In the genomic region with DNA sequence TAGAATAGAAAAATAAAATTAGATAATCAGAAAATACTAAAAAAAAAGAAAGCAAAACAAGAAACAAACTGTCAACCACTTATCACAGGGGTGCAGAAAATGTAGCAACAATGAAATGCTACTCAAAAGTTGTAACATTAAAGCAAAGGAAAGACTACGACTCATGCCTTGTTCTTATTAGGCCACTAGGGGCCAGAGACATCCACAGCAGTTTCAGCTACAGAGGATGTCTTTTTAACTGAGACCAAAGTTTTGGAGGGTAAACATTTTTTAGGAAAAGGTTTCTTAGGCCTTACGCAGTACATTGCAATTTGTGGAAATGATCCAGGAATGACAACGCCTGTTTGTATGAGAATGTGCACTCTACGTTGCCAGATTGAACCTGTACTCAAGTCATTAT, we compare ENCODE assay signal across 26 cellular contexts. TPM values are rescaled to one million over a fixed set of nuclear protein-coding genes. Genes with fewer than 3 reads are reported as not detected.
DNase-seq lines count a peak whose midpoint lies in the region; ATAC-seq, FAIRE-seq and TF ChIP-seq lines count a peak whose summit lies in the region.
"Had no signal": no experiment of that assay in that cellular context is flagged by ENCODE, and none has a peak within 500 bp of the region (broad histone marks: within the 10 kb centered on the region; RNA-seq: fewer than 3 reads in every experiment).

No MANE protein-coding gene starts in this region.

- peak; percentile 60 to 71 for TF ChIP-seq RAD21 in H1 (IDR thresholded peaks at IDR 0.05 in 1 of 2, conservative IDR thresholded peaks at IDR 0.05 in 1 of 2; ENCODE audit: low read depth in 2 of 2, low read length in 2 of 2)

- no peak overlapping the region for H2BK120ac ChIP-seq in H1 (replicated peaks; ENCODE audit: low read depth, low read length)

- no peak overlapping the region for H3K14ac ChIP-seq in H1 (ENCODE audit: insufficient read length)

- H3K4me3 ChIP-seq in OCI-LY3 (ENCODE audit: low read length) = no peak overlapping the region
- H3K4me3 ChIP-seq in H1 (ENCODE audit: extremely low read depth in 1 of 4, insufficient read depth in 2 of 4, low read depth in 3 of 4, low read length in 4 of 4) = no peak overlapping the region
- H3K4me3 ChIP-seq in retinal pigment epithelial cell (ENCODE audit: low read length) = no peak overlapping the region
- H3K4me3 ChIP-seq: ascending aorta, lung, ovary, upper lobe of left lung had no signal

- no peak overlapping the region for H3K4me3 Mint-ChIP-seq in natural killer cell
- H3K4me3 Mint-ChIP-seq: activated CD8-positive, alpha-beta T cell treated with anti-CD3 and anti-CD28 coated beads for 36 hours; activated naive CD4-positive, alpha-beta T cell treated with anti-CD3 and anti-CD28 coated beads, Interleukin-2, amount 10 ng/mL, durations not matched to agents 7 days and 5 days; stimulated activated naive CD8-positive, alpha-beta T cell treated with anti-CD3 and anti-CD28 coated beads, Interleukin-15, amount 100 ng/mL, for 72 hours had no signal

- ATAC-seq in natural killer cell = no peak
- ATAC-seq: activated CD8-positive, alpha-beta T cell treated with anti-CD3 and anti-CD28 coated beads for 36 hours; stimulated activated naive CD8-positive, alpha-beta T cell treated with anti-CD3 and anti-CD28 coated beads, Interleukin-15, amount 100 ng/mL, for 72 hours had no signal

- no peak overlapping the region for H3K4me2 ChIP-seq in OCI-LY3 (ENCODE audit: low read length)
- no peak overlapping the region for H3K4me2 ChIP-seq in H1 (ENCODE audit: insufficient read depth in 1 of 2, low read depth in 2 of 2, low read length in 2 of 2)

- H2BK15ac ChIP-seq in H1 (ENCODE audit: low read length) = no peak overlapping the region

- H4K5ac ChIP-seq in H1 (ENCODE audit: insufficient read length, low read depth, low read length) = no peak overlapping the region

- no peak overlapping the region for H3K27ac Mint-ChIP-seq in natural killer cell
- H3K27ac Mint-ChIP-seq: activated CD8-positive, alpha-beta T cell treated with anti-CD3 and anti-CD28 coated beads for 36 hours; activated naive CD4-positive, alpha-beta T cell treated with anti-CD3 and anti-CD28 coated beads, Interleukin-2, amount 10 ng/mL, durations not matched to agents 7 days and 5 days; IgD-negative memory B cell; stimulated activated naive CD8-positive, alpha-beta T cell treated with anti-CD3 and anti-CD28 coated beads, Interleukin-15, amount 100 ng/mL, for 72 hours had no signal

- H4K8ac ChIP-seq in H1 (ENCODE audit: extremely low read depth, insufficient read depth, low read length) = no peak overlapping the region

- H3K27me3 ChIP-seq in OCI-LY3 (ENCODE audit: low read depth, low read length) = no peaks in the 10 kb centered on the region
- no peaks in the 10 kb centered on the region for H3K27me3 ChIP-seq in H1 (replicated peaks in 1 of 4; ENCODE audit: control insufficient read depth in 3 of 4, extremely low read depth in 1 of 4, insufficient read depth in 3 of 4, low read length in 3 of 4)
- H3K27me3 ChIP-seq: ascending aorta, ovary, upper lobe of left lung had no signal

- no peaks in the 10 kb centered on the region for H3K4me1 Mint-ChIP-seq in natural killer cell
- H3K4me1 Mint-ChIP-seq: activated naive CD4-positive, alpha-beta T cell treated with anti-CD3 and anti-CD28 coated beads, Interleukin-2, amount 10 ng/mL, durations not matched to agents 7 days and 5 days; IgD-negative memory B cell; stimulated activated naive CD8-positive, alpha-beta T cell treated with anti-CD3 and anti-CD28 coated beads, Interleukin-15, amount 100 ng/mL, for 72 hours had no signal

- DNase-seq in GM13977 (ENCODE audit: low spot score) (no peak), H1 (ENCODE audit: low read depth in 1 of 2, low spot score in 2 of 2) (no peak), retinal pigment epithelial cell (ENCODE audit: low read depth) (no peak), anterior cingulate cortex (lab: John Stamatoyannopoulos, UW) (no peak), DMS114 treated with DMSO at 0.1 percent for 48 hours (lab: John Stamatoyannopoulos, UW; ENCODE audit: unreplicated experiment) (no peak), natural killer cell (no peak)
- DNase-seq: activated CD4-positive, CD25-positive, alpha-beta regulatory T cell; activated CD8-positive, alpha-beta T cell treated with anti-CD3 and anti-CD28 coated beads for 36 hours; activated naive CD4-positive, alpha-beta T cell treated with anti-CD3 and anti-CD28 coated beads, Interleukin-2, amount 10 ng/mL, durations not matched to agents 7 days and 5 days; activated T-cell treated with anti-CD3 and anti-CD28 coated beads, Interleukin-2, amount 50 U/mL, for 1 hour; Calu3; GDM1; islet precursor cell; NCI-H2029 treated with DMSO at 0.1 percent for 48 hours; NCI-H446; ovary; stimulated activated naive CD8-positive, alpha-beta T cell treated with anti-CD3 and anti-CD28 coated beads, Interleukin-15, amount 100 ng/mL, for 72 hours; T-helper 2 cell; upper lobe of left lung had no signal

- no peaks in the 10 kb centered on the region for H3K36me3 ChIP-seq in OCI-LY3 (replicated peaks; ENCODE audit: low read depth, low read length)
- H3K36me3 ChIP-seq in H1 (ENCODE audit: control insufficient read depth in 2 of 4, insufficient read depth in 4 of 4, low read length in 3 of 4) = no peaks in the 10 kb centered on the region
- H3K36me3 ChIP-seq: ascending aorta, ovary, upper lobe of left lung had no signal

- H2AFZ ChIP-seq in OCI-LY3 (ENCODE audit: low read depth, low read length) = no peak overlapping the region
- no peak overlapping the region for H2AFZ ChIP-seq in H1 (ENCODE audit: low read length)

- H2AK5ac ChIP-seq in H1 (ENCODE audit: low read depth, low read length) = no peak overlapping the region

- no peak overlapping the region for H3K4ac ChIP-seq in H1 (replicated peaks; ENCODE audit: insufficient read length, low read depth, low read length)

- POLR2A ChIA-PET in H1 (lab: Charles Lee; ENCODE audit: partially characterized antibody) = no interaction called here

- intact Hi-C loops in natural killer cell (cut with micrococcal nuclease) = no loop called here

- FAIRE-seq in H1 (lab: Jason Lieb, UNC) = peak; percentile 78
- FAIRE-seq: endometrium had no signal

- no peak for TF ChIP-seq EP300 in H1 (IDR thresholded peaks at IDR 0.05; ENCODE audit: borderline replicate concordance in 1 of 2, low read depth in 2 of 2, low read length in 2 of 2)

- no peak overlapping the region for H3K18ac ChIP-seq in H1 (ENCODE audit: extremely low read depth, low read length)

- H3K36me3 Mint-ChIP-seq in natural killer cell = peaks cover 8% of the 10 kb centered on the region
- H3K36me3 Mint-ChIP-seq: activated naive CD4-positive, alpha-beta T cell treated with anti-CD3 and anti-CD28 coated beads, Interleukin-2, amount 10 ng/mL, durations not matched to agents 7 days and 5 days; IgD-negative memory B cell had no signal

- H2BK5ac ChIP-seq in H1 (ENCODE audit: low read depth, low read length) = no peak overlapping the region

- in situ Hi-C loops in GM13977 (cut with MboI; ENCODE audit: low pct_unique_long_range_greater_than_20kb, low sequenced_read_pairs, unreplicated experiment) = no loop called here

- H3K56ac ChIP-seq in H1 (replicated peaks; ENCODE audit: insufficient read length, low read depth, low read length) = no peak overlapping the region

- H3K23me2 ChIP-seq in H1 (ENCODE audit: low read depth, low read length) = no peaks in the 10 kb centered on the region

- H3K4me1 ChIP-seq in OCI-LY3 (ENCODE audit: low read length) = no peaks in the 10 kb centered on the region
- no peaks in the 10 kb centered on the region for H3K4me1 ChIP-seq in H1 (replicated peaks in 1 of 4; ENCODE audit: control insufficient read depth in 3 of 4, insufficient read depth in 4 of 4, low read length in 3 of 4)
- H3K4me1 ChIP-seq: ascending aorta, upper lobe of left lung had no signal

- H2BK20ac ChIP-seq in H1 (ENCODE audit: low read length) = no peak overlapping the region

- no peak overlapping the region for H3K27ac ChIP-seq in OCI-LY3 (ENCODE audit: low read length)
- no peak overlapping the region for H3K27ac ChIP-seq in H1 (ENCODE audit: low read depth, low read length)
- H3K27ac ChIP-seq: ascending aorta, HL-60, ovary, upper lobe of left lung had no signal

- 60% methylated on average over 4 of the region's 4 CpGs; no CpG with 5 or more reads in 1 of the 2 experiments for WGBS in H1 (ENCODE audit: extremely low coverage in 1 of 2, insufficient coverage in 1 of 2, insufficient read length in 1 of 2, insufficient replicate concordance in 2 of 2, low coverage in 1 of 2, low lambda C conversion rate in 2 of 2, missing lambda C conversion rate in 1 of 2), 2 experiments

- no peak overlapping the region for H4K91ac ChIP-seq in H1 (replicated peaks; ENCODE audit: insufficient read length, low read length)

- H3K23ac ChIP-seq in H1 (ENCODE audit: insufficient read length) = no peak overlapping the region

- no peak overlapping the region for H3K9ac ChIP-seq in OCI-LY3 (ENCODE audit: low read length)
- no peak overlapping the region for H3K9ac ChIP-seq in H1 (replicated peaks in 1 of 4; ENCODE audit: extremely low read depth in 1 of 4, low read depth in 3 of 4, low read length in 3 of 4)

- no peaks in the 10 kb centered on the region for H3K27me3 Mint-ChIP-seq in natural killer cell (ENCODE audit: low read depth in 2 of 2)
- H3K27me3 Mint-ChIP-seq: activated CD8-positive, alpha-beta T cell treated with anti-CD3 and anti-CD28 coated beads for 36 hours; activated naive CD4-positive, alpha-beta T cell treated with anti-CD3 and anti-CD28 coated beads, Interleukin-2, amount 10 ng/mL, durations not matched to agents 7 days and 5 days; IgD-negative memory B cell; stimulated activated naive CD8-positive, alpha-beta T cell treated with anti-CD3 and anti-CD28 coated beads, Interleukin-15, amount 100 ng/mL, for 72 hours had no signal

- CTCF ChIA-PET in H1 (lab: Charles Lee; ENCODE audit: partially characterized antibody) = interaction anchor here (0.6 to 3.8 kb wide), 16 partner anchors 10 to 685 kb away, joined by 3 to 18 read pairs (median 3); partner anchors contain the start of gene CADM2

- H4K20me1 ChIP-seq in OCI-LY3 (ENCODE audit: insufficient read depth, low read length) (no peaks in the 10 kb centered on the region), H1 (replicated peaks in 1 of 2; ENCODE audit: control insufficient read depth in 1 of 2, insufficient read depth in 2 of 2, low read length in 2 of 2) (no peaks in the 10 kb centered on the region)

- H2BK12ac ChIP-seq in H1 (ENCODE audit: low read depth, low read length) = no peak overlapping the region

- peaks cover 12 to 14% of the 10 kb centered on the region in 2 donors for H3K9me3 Mint-ChIP-seq in natural killer cell
- H3K9me3 Mint-ChIP-seq: activated naive CD4-positive, alpha-beta T cell treated with anti-CD3 and anti-CD28 coated beads, Interleukin-2, amount 10 ng/mL, durations not matched to agents 7 days and 5 days; stimulated activated naive CD8-positive, alpha-beta T cell treated with anti-CD3 and anti-CD28 coated beads, Interleukin-15, amount 100 ng/mL, for 72 hours had no signal

- TF ChIP-seq POLR2A in H1 (IDR thresholded peaks at IDR 0.05; ENCODE audit: control extremely low read depth in 1 of 2, low read depth in 2 of 2, low read length in 2 of 2) = no peak

- no peaks in the 10 kb centered on the region for H3K79me2 ChIP-seq in OCI-LY3 (ENCODE audit: low read length)
- no peaks in the 10 kb centered on the region for H3K79me2 ChIP-seq in H1 (ENCODE audit: control insufficient read depth in 1 of 2, insufficient read depth in 2 of 2, low read length in 2 of 2)

- H3K9me3 ChIP-seq in OCI-LY3 (ENCODE audit: insufficient read depth, low read length) (no peaks in the 10 kb centered on the region), H1 (ENCODE audit: insufficient read depth in 2 of 2, low read depth in 1 of 2, low read length in 1 of 2) (no peaks in the 10 kb centered on the region)
- H3K9me3 ChIP-seq: ascending aorta, ovary, upper lobe of left lung had no signal

- H3K79me1 ChIP-seq in H1 (ENCODE audit: low read depth, low read length) = no peaks in the 10 kb centered on the region

- peak; percentile 13 for TF ChIP-seq CTCF in GM13977 (IDR thresholded peaks at IDR 0.05; ENCODE audit: extremely low read depth, insufficient read depth, missing control alignments)
- TF ChIP-seq CTCF in OCI-LY3 (IDR thresholded peaks at IDR 0.05; ENCODE audit: low read depth, low read length) = peak; percentile 16; the same call in 1 of the 2 replicates
- TF ChIP-seq CTCF in H1 (IDR thresholded peaks at IDR 0.05; ENCODE audit: control extremely low read depth in 1 of 3, insufficient read depth in 1 of 3, low read depth in 1 of 3, low read length in 3 of 3) = peak in 1 of 3 experiments; percentile 80; a peak in 2 of 4 replicates
- peak; percentile 27 for TF ChIP-seq CTCF in retinal pigment epithelial cell (conservative IDR thresholded peaks at IDR 0.05; ENCODE audit: low read depth, low read length)
- TF ChIP-seq CTCF in natural killer cell (IDR thresholded peaks at IDR 0.05) = no peak

RNA-seq across cellular contexts. Expression of gene CADM2, which starts 15.4 kb away (rescaled TPM):
- total RNA-seq in H1 (2021; fragmentation: NEBNext Ultra II Directional; extraction: Animal tissue kit (Norgen Biotek cat#: 25700)) = 20.2 and 20.9 TPM in 2 replicates
- polyA plus RNA-seq in H1 (2011; rRNA removed) = 14.9 and 28.3 TPM in 2 replicates
- 10.8 TPM for polyA plus RNA-seq in H1 (2011; cell fraction: cytosol; rRNA removed)
- 98.6 TPM for polyA plus RNA-seq in H1 (2011; cell fraction: nucleus; rRNA removed)
- 10.7 to 15.9 TPM (median 13.4 TPM) in 4 replicates for polyA plus RNA-seq in H1 (2012, experiment 1 of 2)
- polyA plus RNA-seq in H1 (2012, experiment 2 of 2) = 4.8 TPM
- 16.1 TPM for polyA plus RNA-seq in H1 (2013, experiment 1 of 2)
- 15.3 TPM for polyA plus RNA-seq in H1 (2013, experiment 2 of 2)
- polyA minus RNA-seq in H1 (2011; rRNA and poly(A)+ RNA removed) = 29.8 and 31.0 TPM in 2 replicates
- polyA minus RNA-seq in H1 (2011; cell fraction: cytosol; rRNA and poly(A)+ RNA removed) = 21.1 TPM
- polyA minus RNA-seq in H1 (2011; cell fraction: nucleus; rRNA and poly(A)+ RNA removed) = 304 TPM
- under 1 TPM in 1 of 3 donors, not detected in 2; 0.07 TPM for total RNA-seq in natural killer cell
- polyA plus RNA-seq: BJ, IgD-negative memory B cell had no signal

Comparison
In these comparisons a context has a peak if more than half of its experiments do, and no peak if none do; other contexts are left out.
1. RNA of gene CADM2, which starts 15.4 kb away (total RNA-seq): 20.2 to 20.9 TPM in H1; 0.07 TPM in natural killer cell; every median in the first group is over 10 times any median in the second.